ENCODE assay signal across 35 cellular contexts in genomic region chr15:96267463-96267862, GRCh38.
"Had no signal": no experiment of that assay in that cellular context is flagged by ENCODE, and none has a peak within 500 bp of the region (broad histone marks: within the 10 kb centered on the region; RNA-seq: fewer than 3 reads in every experiment).

No MANE protein-coding gene starts in this region.

- FAIRE-seq: colon had no signal

- H3K4me1 ChIP-seq: adrenal gland had no signal

- DNase-seq: activated B cell treated with CpG ODN at 0.5 μM for 24 hours; activated CD4-positive, alpha-beta memory T cell treated with anti-CD3 and anti-CD28 coated beads for 36 hours; activated CD4-positive, alpha-beta T cell treated with anti-CD3 and anti-CD28 coated beads, Interleukin-2, amount 10 ng/mL, durations not matched to agents 24 days and 14 days; activated CD8-positive, alpha-beta memory T cell treated with anti-CD3 and anti-CD28 coated beads, Interleukin-2, amount 10 ng/mL, durations not matched to agents 7 days and 5 days; activated CD8-positive, alpha-beta memory T cell treated with anti-CD3 and anti-CD28 coated beads, Interleukin-2, amount 50 U/mL, for 4 hours; activated CD8-positive, alpha-beta T cell treated with anti-CD3 and anti-CD28 coated beads, Interleukin-2, amount 10 ng/mL, durations not matched to agents 7 days and 5 days; activated effector memory CD4-positive, alpha-beta T cell treated with anti-CD3 and anti-CD28 coated beads, Interleukin-2, amount 50 U/mL, for 16 hours; activated naive CD4-positive, alpha-beta T cell treated with anti-CD3 and anti-CD28 coated beads for 36 hours; activated naive CD8-positive, alpha-beta T cell treated with anti-CD3 and anti-CD28 coated beads for 36 hours; activated naive CD8-positive, alpha-beta T cell treated with anti-CD3 and anti-CD28 coated beads, Interleukin-2, amount 50 U/mL, for 24 hours; activated T-cell treated with anti-CD3 and anti-CD28 coated beads, Interleukin-2, amount 50 U/mL, for 1 hour; activated T-cell treated with anti-CD3 and anti-CD28 coated beads, Interleukin-2, amount 50 U/mL, for 48 hours; adrenal gland; amygdala; aorta; body of pancreas; caudate nucleus; cortex of kidney; dermis blood vessel endothelial cell; effector CD4-positive, alpha-beta T cell; effector memory CD8-positive, alpha-beta T cell; erythroblast; esophagus squamous epithelium; foreskin melanocyte; T-helper 1 cell; T-helper 17 cell; T1000; WERI-Rb-1 had no signal

- H3K36me3 ChIP-seq: adrenal gland, WERI-Rb-1 had no signal

- H3K9me3 Mint-ChIP-seq: activated CD4-positive, alpha-beta memory T cell treated with anti-CD3 and anti-CD28 coated beads for 36 hours; activated CD4-positive, alpha-beta T cell treated with anti-CD3 and anti-CD28 coated beads, Interleukin-2, amount 10 ng/mL, durations not matched to agents 24 days and 14 days; activated naive CD4-positive, alpha-beta T cell treated with anti-CD3 and anti-CD28 coated beads for 36 hours; activated naive CD8-positive, alpha-beta T cell treated with anti-CD3 and anti-CD28 coated beads for 36 hours; activated naive CD8-positive, alpha-beta T cell treated with anti-CD3 and anti-CD28 coated beads, Interleukin-2, amount 50 U/mL, for 24 hours; activated T-helper 1 cell treated with anti-CD3 and anti-CD28 coated beads, Interleukin-12 subunit alpha, Interleukin-12 subunit beta, Interleukin-2, Interleukin-4 antibody, amounts not matched to agents 30 ng/mL and 10 ng/mL and 1 ng/mL, durations not matched to agents 14 hours and 24 hours and 36 hours; activated T-helper 2 cell treated with anti-CD3 and anti-CD28 coated beads, Interferon-gamma antibody, Interleukin-2, Interleukin-4, amounts not matched to agents 10 μg/mL and 5 μg/mL and 100 μg/mL, durations not matched to agents 14 hours and 24 hours and 36 hours; effector memory CD8-positive, alpha-beta T cell had no signal

- H3K4me1 Mint-ChIP-seq: activated B cell treated with CpG ODN at 0.5 μM for 24 hours; activated CD4-positive, alpha-beta T cell treated with anti-CD3 and anti-CD28 coated beads, Interleukin-2, amount 10 ng/mL, durations not matched to agents 24 days and 14 days; activated CD8-positive, alpha-beta memory T cell treated with anti-CD3 and anti-CD28 coated beads, Interleukin-2, amount 10 ng/mL, durations not matched to agents 7 days and 5 days; activated naive CD4-positive, alpha-beta T cell treated with anti-CD3 and anti-CD28 coated beads, Interleukin-2, amount 50 U/mL, for 24 hours; activated naive CD8-positive, alpha-beta T cell treated with anti-CD3 and anti-CD28 coated beads for 36 hours; activated naive CD8-positive, alpha-beta T cell treated with anti-CD3 and anti-CD28 coated beads, Interleukin-2, amount 50 U/mL, for 24 hours; T-helper 17 cell had no signal

- H3K36me3 Mint-ChIP-seq: activated CD4-positive, alpha-beta memory T cell treated with anti-CD3 and anti-CD28 coated beads for 36 hours; activated CD8-positive, alpha-beta memory T cell treated with anti-CD3 and anti-CD28 coated beads, Interleukin-2, amount 10 ng/mL, durations not matched to agents 7 days and 5 days; activated naive CD4-positive, alpha-beta T cell treated with anti-CD3 and anti-CD28 coated beads, Interleukin-2, amount 50 U/mL, for 24 hours; activated naive CD8-positive, alpha-beta T cell treated with anti-CD3 and anti-CD28 coated beads for 36 hours had no signal

- H3K27me3 Mint-ChIP-seq: activated B cell treated with CpG ODN at 0.5 μM for 24 hours; activated CD4-positive, alpha-beta T cell treated with anti-CD3 and anti-CD28 coated beads, Interleukin-2, amount 10 ng/mL, durations not matched to agents 24 days and 14 days; activated CD8-positive, alpha-beta memory T cell treated with anti-CD3 and anti-CD28 coated beads, Interleukin-2, amount 10 ng/mL, durations not matched to agents 7 days and 5 days; T-helper 17 cell had no signal

- H3K27ac Mint-ChIP-seq: activated B cell treated with CpG ODN at 0.5 μM for 24 hours; activated CD4-positive, alpha-beta memory T cell treated with anti-CD3 and anti-CD28 coated beads for 36 hours; activated CD4-positive, alpha-beta T cell treated with anti-CD3 and anti-CD28 coated beads, Interleukin-2, amount 10 ng/mL, durations not matched to agents 24 days and 14 days; activated CD8-positive, alpha-beta memory T cell treated with anti-CD3 and anti-CD28 coated beads, Interleukin-2, amount 10 ng/mL, durations not matched to agents 7 days and 5 days; activated CD8-positive, alpha-beta T cell treated with anti-CD3 and anti-CD28 coated beads, Interleukin-2, amount 10 ng/mL, durations not matched to agents 7 days and 5 days; activated naive CD4-positive, alpha-beta T cell treated with anti-CD3 and anti-CD28 coated beads for 36 hours; activated naive CD4-positive, alpha-beta T cell treated with anti-CD3 and anti-CD28 coated beads, Interleukin-2, amount 50 U/mL, for 24 hours; activated naive CD8-positive, alpha-beta T cell treated with anti-CD3 and anti-CD28 coated beads for 36 hours; activated naive CD8-positive, alpha-beta T cell treated with anti-CD3 and anti-CD28 coated beads, Interleukin-2, amount 50 U/mL, for 24 hours; activated T-helper 1 cell treated with anti-CD3 and anti-CD28 coated beads, Interleukin-12 subunit alpha, Interleukin-12 subunit beta, Interleukin-2, Interleukin-4 antibody, amounts not matched to agents 30 ng/mL and 10 ng/mL and 1 ng/mL, durations not matched to agents 14 hours and 24 hours and 36 hours; activated T-helper 2 cell treated with anti-CD3 and anti-CD28 coated beads, Interferon-gamma antibody, Interleukin-2, Interleukin-4, amounts not matched to agents 10 μg/mL and 5 μg/mL and 100 μg/mL, durations not matched to agents 14 hours and 24 hours and 36 hours; effector memory CD8-positive, alpha-beta T cell; T-helper 17 cell; T-helper 2 cell treated with Interferon-gamma antibody and Interleukin-4, amounts not matched to agents 5 μg/mL and 100 μg/mL, for 36 hours had no signal

- H3K4me3 ChIP-seq: adrenal gland, body of pancreas, esophagus squamous epithelium, gastroesophageal sphincter had no signal

- H3K4me3 Mint-ChIP-seq: activated B cell treated with CpG ODN at 0.5 μM for 24 hours; activated CD4-positive, alpha-beta memory T cell treated with anti-CD3 and anti-CD28 coated beads for 36 hours; activated CD4-positive, alpha-beta T cell treated with anti-CD3 and anti-CD28 coated beads, Interleukin-2, amount 10 ng/mL, durations not matched to agents 24 days and 14 days; activated CD8-positive, alpha-beta memory T cell treated with anti-CD3 and anti-CD28 coated beads, Interleukin-2, amount 10 ng/mL, durations not matched to agents 7 days and 5 days; activated CD8-positive, alpha-beta T cell treated with anti-CD3 and anti-CD28 coated beads, Interleukin-2, amount 10 ng/mL, durations not matched to agents 7 days and 5 days; activated naive CD4-positive, alpha-beta T cell treated with anti-CD3 and anti-CD28 coated beads for 36 hours; activated naive CD4-positive, alpha-beta T cell treated with anti-CD3 and anti-CD28 coated beads, Interleukin-2, amount 50 U/mL, for 24 hours; activated naive CD8-positive, alpha-beta T cell treated with anti-CD3 and anti-CD28 coated beads for 36 hours; activated naive CD8-positive, alpha-beta T cell treated with anti-CD3 and anti-CD28 coated beads, Interleukin-2, amount 50 U/mL, for 24 hours; activated T-helper 1 cell treated with anti-CD3 and anti-CD28 coated beads, Interleukin-12 subunit alpha, Interleukin-12 subunit beta, Interleukin-2, Interleukin-4 antibody, amounts not matched to agents 30 ng/mL and 10 ng/mL and 1 ng/mL, durations not matched to agents 14 hours and 24 hours and 36 hours; effector memory CD8-positive, alpha-beta T cell; T-helper 17 cell; T-helper 2 cell treated with Interferon-gamma antibody and Interleukin-4, amounts not matched to agents 5 μg/mL and 100 μg/mL, for 36 hours had no signal

- H3K27me3 ChIP-seq: adrenal gland, body of pancreas, esophagus squamous epithelium, gastroesophageal sphincter had no signal

- ATAC-seq: activated CD4-positive, CD25-positive, alpha-beta regulatory T cell treated with anti-CD3 and anti-CD28 coated beads, Interleukin-2, amount 50 U/mL, for 24 hours; activated CD8-positive, alpha-beta memory T cell treated with anti-CD3 and anti-CD28 coated beads, Interleukin-2, amount 10 ng/mL, durations not matched to agents 7 days and 5 days; activated CD8-positive, alpha-beta T cell treated with anti-CD3 and anti-CD28 coated beads, Interleukin-2, amount 10 ng/mL, durations not matched to agents 7 days and 5 days; activated naive CD8-positive, alpha-beta T cell treated with anti-CD3 and anti-CD28 coated beads, Interleukin-2, amount 50 U/mL, for 24 hours; body of pancreas; effector memory CD8-positive, alpha-beta T cell; gastroesophageal sphincter; T-helper 17 cell had no signal

- H3K9me3 ChIP-seq: adrenal gland, body of pancreas, esophagus squamous epithelium, gastroesophageal sphincter had no signal

- H3K27ac ChIP-seq: adrenal gland, esophagus squamous epithelium, gastroesophageal sphincter, WERI-Rb-1 had no signal
